ENCODE assay signal across 30 cellular contexts in genomic region chr2:236909802-236910201, GRCh38.
"Had no signal": no experiment of that assay in that cellular context is flagged by ENCODE, and none has a peak within 500 bp of the region (broad histone marks: within the 10 kb centered on the region; RNA-seq: fewer than 3 reads in every experiment).

No MANE protein-coding gene starts in this region.

- H3K4me3 ChIP-seq: adrenal gland, body of pancreas, colonic mucosa had no signal

- H3K27me3 Mint-ChIP-seq: activated CD4-positive, alpha-beta T cell treated with anti-CD3 and anti-CD28 coated beads, Interleukin-2, amount 10 ng/mL, durations not matched to agents 24 days and 14 days; activated naive CD4-positive, alpha-beta T cell treated with anti-CD3 and anti-CD28 coated beads, Interleukin-2, amount 50 U/mL, for 24 hours had no signal

- H3K36me3 ChIP-seq: adrenal gland, colonic mucosa had no signal

- H3K4me1 Mint-ChIP-seq: activated CD4-positive, alpha-beta T cell treated with anti-CD3 and anti-CD28 coated beads for 36 hours; activated CD4-positive, alpha-beta T cell treated with anti-CD3 and anti-CD28 coated beads, Interleukin-2, amount 10 ng/mL, durations not matched to agents 24 days and 14 days; activated CD8-positive, alpha-beta memory T cell treated with anti-CD3 and anti-CD28 coated beads, Interleukin-2, amount 10 ng/mL, durations not matched to agents 7 days and 5 days; activated naive CD4-positive, alpha-beta T cell treated with anti-CD3 and anti-CD28 coated beads, Interleukin-2, amount 50 U/mL, for 24 hours; activated naive CD8-positive, alpha-beta T cell treated with anti-CD3 and anti-CD28 coated beads for 36 hours; activated naive CD8-positive, alpha-beta T cell treated with anti-CD3 and anti-CD28 coated beads, Interleukin-2, amount 50 U/mL, for 24 hours; T-helper 17 cell had no signal

- H3K9me3 Mint-ChIP-seq: activated CD4-positive, alpha-beta memory T cell treated with anti-CD3 and anti-CD28 coated beads for 36 hours; activated CD4-positive, alpha-beta T cell treated with anti-CD3 and anti-CD28 coated beads, Interleukin-2, amount 10 ng/mL, durations not matched to agents 24 days and 14 days; activated naive CD4-positive, alpha-beta T cell treated with anti-CD3 and anti-CD28 coated beads for 36 hours; activated naive CD4-positive, alpha-beta T cell treated with anti-CD3 and anti-CD28 coated beads, Interleukin-2, amount 50 U/mL, for 24 hours; activated naive CD8-positive, alpha-beta T cell treated with anti-CD3 and anti-CD28 coated beads for 36 hours; activated naive CD8-positive, alpha-beta T cell treated with anti-CD3 and anti-CD28 coated beads, Interleukin-2, amount 50 U/mL, for 24 hours; activated T-helper 1 cell treated with anti-CD3 and anti-CD28 coated beads, Interleukin-12 subunit alpha, Interleukin-12 subunit beta, Interleukin-2, Interleukin-4 antibody, amounts not matched to agents 30 ng/mL and 10 ng/mL and 1 ng/mL, durations not matched to agents 14 hours and 24 hours and 36 hours; activated T-helper 2 cell treated with anti-CD3 and anti-CD28 coated beads, Interferon-gamma antibody, Interleukin-2, Interleukin-4, amounts not matched to agents 10 μg/mL and 5 μg/mL and 100 μg/mL, durations not matched to agents 14 hours and 24 hours and 36 hours; endodermal cell; T-helper 2 cell treated with Interferon-gamma antibody and Interleukin-4, amounts not matched to agents 5 μg/mL and 100 μg/mL, for 36 hours had no signal

- H3K4me1 ChIP-seq: adrenal gland, body of pancreas, colonic mucosa had no signal

- H3K27ac ChIP-seq: adrenal gland, body of pancreas, colonic mucosa had no signal

- H3K27me3 ChIP-seq: adrenal gland, body of pancreas, colonic mucosa had no signal

- DNase-seq: activated CD4-positive, alpha-beta memory T cell treated with anti-CD3 and anti-CD28 coated beads for 36 hours; activated CD4-positive, alpha-beta T cell treated with anti-CD3 and anti-CD28 coated beads for 36 hours; activated CD4-positive, CD25-positive, alpha-beta regulatory T cell; activated CD4-positive, CD25-positive, alpha-beta regulatory T cell treated with anti-CD3 and anti-CD28 coated beads, Interleukin-2, amount 50 U/mL, for 72 hours; activated CD8-positive, alpha-beta memory T cell treated with anti-CD3 and anti-CD28 coated beads, Interleukin-2, amount 10 ng/mL, durations not matched to agents 7 days and 5 days; activated CD8-positive, alpha-beta memory T cell treated with anti-CD3 and anti-CD28 coated beads, Interleukin-2, amount 50 U/mL, for 4 hours; activated effector memory CD4-positive, alpha-beta T cell treated with anti-CD3 and anti-CD28 coated beads, Interleukin-2, amount 50 U/mL, for 16 hours; activated naive CD4-positive, alpha-beta T cell treated with anti-CD3 and anti-CD28 coated beads for 36 hours; activated naive CD8-positive, alpha-beta T cell treated with anti-CD3 and anti-CD28 coated beads for 36 hours; activated naive CD8-positive, alpha-beta T cell treated with anti-CD3 and anti-CD28 coated beads, Interleukin-2, amount 50 U/mL, for 24 hours; activated T-cell treated with anti-CD3 and anti-CD28 coated beads, Interleukin-2, amount 50 U/mL, for 1 hour; activated T-cell treated with anti-CD3 and anti-CD28 coated beads, Interleukin-2, amount 50 U/mL, for 48 hours; adrenal gland; aorta; body of pancreas; central memory CD4-positive, alpha-beta T cell; cerebellar nuclear complex; colonic mucosa; effector memory CD4-positive, alpha-beta T cell; endodermal cell; foreskin fibroblast; T-helper 1 cell; T-helper 17 cell; T1000 had no signal

- H3K4me3 Mint-ChIP-seq: activated CD4-positive, alpha-beta memory T cell treated with anti-CD3 and anti-CD28 coated beads for 36 hours; activated CD4-positive, alpha-beta T cell treated with anti-CD3 and anti-CD28 coated beads for 36 hours; activated CD4-positive, alpha-beta T cell treated with anti-CD3 and anti-CD28 coated beads, Interleukin-2, amount 10 ng/mL, durations not matched to agents 24 days and 14 days; activated CD8-positive, alpha-beta memory T cell treated with anti-CD3 and anti-CD28 coated beads, Interleukin-2, amount 10 ng/mL, durations not matched to agents 7 days and 5 days; activated CD8-positive, alpha-beta T cell treated with anti-CD3 and anti-CD28 coated beads, Interleukin-2, amount 10 ng/mL, durations not matched to agents 7 days and 5 days; activated naive CD4-positive, alpha-beta T cell treated with anti-CD3 and anti-CD28 coated beads for 36 hours; activated naive CD4-positive, alpha-beta T cell treated with anti-CD3 and anti-CD28 coated beads, Interleukin-2, amount 50 U/mL, for 24 hours; activated naive CD8-positive, alpha-beta T cell treated with anti-CD3 and anti-CD28 coated beads for 36 hours; activated naive CD8-positive, alpha-beta T cell treated with anti-CD3 and anti-CD28 coated beads, Interleukin-2, amount 50 U/mL, for 24 hours; activated T-helper 1 cell treated with anti-CD3 and anti-CD28 coated beads, Interleukin-12 subunit alpha, Interleukin-12 subunit beta, Interleukin-2, Interleukin-4 antibody, amounts not matched to agents 30 ng/mL and 10 ng/mL and 1 ng/mL, durations not matched to agents 14 hours and 24 hours and 36 hours; endodermal cell; T-helper 17 cell; T-helper 2 cell treated with Interferon-gamma antibody and Interleukin-4, amounts not matched to agents 5 μg/mL and 100 μg/mL, for 36 hours had no signal

- H3K9me3 ChIP-seq: adrenal gland, body of pancreas, colonic mucosa had no signal

- H3K27ac Mint-ChIP-seq: activated CD4-positive, alpha-beta memory T cell treated with anti-CD3 and anti-CD28 coated beads for 36 hours; activated CD4-positive, alpha-beta T cell treated with anti-CD3 and anti-CD28 coated beads for 36 hours; activated CD4-positive, alpha-beta T cell treated with anti-CD3 and anti-CD28 coated beads, Interleukin-2, amount 10 ng/mL, durations not matched to agents 24 days and 14 days; activated CD8-positive, alpha-beta memory T cell treated with anti-CD3 and anti-CD28 coated beads, Interleukin-2, amount 10 ng/mL, durations not matched to agents 7 days and 5 days; activated CD8-positive, alpha-beta T cell treated with anti-CD3 and anti-CD28 coated beads, Interleukin-2, amount 10 ng/mL, durations not matched to agents 7 days and 5 days; activated naive CD4-positive, alpha-beta T cell treated with anti-CD3 and anti-CD28 coated beads for 36 hours; activated naive CD4-positive, alpha-beta T cell treated with anti-CD3 and anti-CD28 coated beads, Interleukin-2, amount 50 U/mL, for 24 hours; activated naive CD8-positive, alpha-beta T cell treated with anti-CD3 and anti-CD28 coated beads for 36 hours; activated naive CD8-positive, alpha-beta T cell treated with anti-CD3 and anti-CD28 coated beads, Interleukin-2, amount 50 U/mL, for 24 hours; activated T-helper 1 cell treated with anti-CD3 and anti-CD28 coated beads, Interleukin-12 subunit alpha, Interleukin-12 subunit beta, Interleukin-2, Interleukin-4 antibody, amounts not matched to agents 30 ng/mL and 10 ng/mL and 1 ng/mL, durations not matched to agents 14 hours and 24 hours and 36 hours; activated T-helper 2 cell treated with anti-CD3 and anti-CD28 coated beads, Interferon-gamma antibody, Interleukin-2, Interleukin-4, amounts not matched to agents 10 μg/mL and 5 μg/mL and 100 μg/mL, durations not matched to agents 14 hours and 24 hours and 36 hours; endodermal cell; T-helper 17 cell; T-helper 2 cell treated with Interferon-gamma antibody and Interleukin-4, amounts not matched to agents 5 μg/mL and 100 μg/mL, for 36 hours had no signal

- H3K36me3 Mint-ChIP-seq: activated CD4-positive, alpha-beta memory T cell treated with anti-CD3 and anti-CD28 coated beads for 36 hours; activated CD8-positive, alpha-beta memory T cell treated with anti-CD3 and anti-CD28 coated beads, Interleukin-2, amount 10 ng/mL, durations not matched to agents 7 days and 5 days; activated naive CD4-positive, alpha-beta T cell treated with anti-CD3 and anti-CD28 coated beads, Interleukin-2, amount 50 U/mL, for 24 hours; activated naive CD8-positive, alpha-beta T cell treated with anti-CD3 and anti-CD28 coated beads for 36 hours had no signal
